Comparison of ENCODE assay signal across 8 cellular contexts in genomic region chr11:368414-369335, GRCh38. TPM values are rescaled to one million over a fixed set of nuclear protein-coding genes. Genes with fewer than 3 reads are reported as not detected.
A peak's percentile ranks its signal among the peaks of the same experiment; 100 is the strongest.
DNase-seq lines count a peak whose midpoint lies in the region; ATAC-seq and TF ChIP-seq lines count a peak whose summit lies in the region.

No MANE protein-coding gene starts in this region.

- H2AK9ac ChIP-seq in IMR-90 (replicated peaks; ENCODE audit: low read depth, low read length, poor library complexity): peak overlapping the region; percentile 89

- no peaks in the 10 kb centered on the region for H3F3A ChIP-seq in neural cell (ENCODE audit: insufficient read depth, low read length, poor library complexity, severe bottlenecking)

- POLR2A ChIA-PET in IMR-90 (lab: Charles Lee; ENCODE audit: unreplicated experiment): no interaction called here

- ATAC-seq in CD4-positive, CD25-positive, alpha-beta regulatory T cell (ENCODE audit: low read depth in 2 of 2): no peak
- ATAC-seq in IMR-90 (ENCODE audit: low read depth): peak; percentile 50
- ATAC-seq in effector memory CD8-positive, alpha-beta T cell (replicated peaks): no peak
- ATAC-seq in GM21515 (IDR thresholded peaks at IDR 0.05; ENCODE audit: unreplicated experiment): no peak

- TF ChIP-seq RAD21 in IMR-90 (IDR thresholded peaks at IDR 0.05; ENCODE audit: low read length): no peak
- no peak for TF ChIP-seq RAD21 in neural cell (conservative IDR thresholded peaks at IDR 0.05)

- H3K36me3 ChIP-seq in CD4-positive, CD25-positive, alpha-beta regulatory T cell (ENCODE audit: control insufficient read depth, insufficient read depth, low read length): no peaks in the 10 kb centered on the region
- peaks cover 16% of the 10 kb centered on the region for H3K36me3 ChIP-seq in IMR-90 (ENCODE audit: control insufficient read depth, insufficient read depth, low read length)
- H3K36me3 ChIP-seq in neural cell (ENCODE audit: insufficient read depth, low read length): no peaks in the 10 kb centered on the region

- H3K9me2 ChIP-seq in neural cell (ENCODE audit: insufficient read depth, low read length): no peaks in the 10 kb centered on the region

- peak overlapping the region; percentile 1; the same call in 1 of the 2 replicates for H3K14ac ChIP-seq in IMR-90 (replicated peaks; ENCODE audit: low read depth, low read length)

- no peak overlapping the region for H3K4ac ChIP-seq in IMR-90 (ENCODE audit: low read depth, low read length)

- no peak overlapping the region for H3K27ac ChIP-seq in CD4-positive, CD25-positive, alpha-beta regulatory T cell (ENCODE audit: insufficient read depth, low read length, poor library complexity, severe bottlenecking)
- no peak overlapping the region for H3K27ac ChIP-seq in IMR-90 (ENCODE audit: insufficient read depth, low read length)
- H3K27ac ChIP-seq in neural cell (ENCODE audit: low read length): peak overlapping the region; percentile 58

- peaks cover 13% of the 10 kb centered on the region; the same call in 1 of the 2 replicates for H4K20me1 ChIP-seq in IMR-90 (ENCODE audit: insufficient read depth, low read length)
- no peaks in the 10 kb centered on the region for H4K20me1 ChIP-seq in neural cell (ENCODE audit: insufficient read depth)

- no peak for DNase-seq in CD4-positive, CD25-positive, alpha-beta regulatory T cell
- peak; percentile 18 for DNase-seq in IMR-90
- no peak for DNase-seq in effector memory CD8-positive, alpha-beta T cell
- no peak for DNase-seq in medulla oblongata (ENCODE audit: extremely low spot score)
- no peak for DNase-seq in midbrain (lab: John Stamatoyannopoulos, UW)
- no peak for DNase-seq in activated CD4-positive, alpha-beta T cell treated with anti-CD3 and anti-CD28 coated beads, Interleukin-2, amount 50 U/mL, for 4 hours

- H2BK120ac ChIP-seq in IMR-90 (ENCODE audit: low read depth, low read length): no peak overlapping the region

- H3K27ac Mint-ChIP-seq in CD4-positive, CD25-positive, alpha-beta regulatory T cell: no peak overlapping the region
- no peak overlapping the region for H3K27ac Mint-ChIP-seq in effector memory CD8-positive, alpha-beta T cell

- H2AFZ ChIP-seq in IMR-90 (replicated peaks; ENCODE audit: low read length, poor library complexity) (peak overlapping the region; percentile 85), neural cell (ENCODE audit: low read depth, low read length) (no peak overlapping the region)

- TF ChIP-seq CTCF in IMR-90 (conservative IDR thresholded peaks at IDR 0.05; ENCODE audit: low read depth, low read length) (no peak), neural cell (IDR thresholded peaks at IDR 0.05; ENCODE audit: poor library complexity, severe bottlenecking) (no peak)

- no peak overlapping the region for H3K56ac ChIP-seq in IMR-90 (ENCODE audit: extremely low read depth, insufficient read depth, low read length)

- no peaks in the 10 kb centered on the region for H3K36me3 Mint-ChIP-seq in CD4-positive, CD25-positive, alpha-beta regulatory T cell
- no peaks in the 10 kb centered on the region for H3K36me3 Mint-ChIP-seq in effector memory CD8-positive, alpha-beta T cell (ENCODE audit: insufficient read depth)

- no peak overlapping the region for H2BK20ac ChIP-seq in IMR-90 (ENCODE audit: low read depth, low read length)

- no peak overlapping the region for H3K4me3 ChIP-seq in CD4-positive, CD25-positive, alpha-beta regulatory T cell (ENCODE audit: low read depth, low read length)
- H3K4me3 ChIP-seq in IMR-90 (ENCODE audit: insufficient read depth, low read depth, low read length) (peak overlapping the region; percentile 90), neural cell (ENCODE audit: low read length) (peak overlapping the region; percentile 63)

- H2BK5ac ChIP-seq in IMR-90 (ENCODE audit: low read depth, low read length, poor library complexity, severe bottlenecking): no peak overlapping the region

- no peak overlapping the region for H4K91ac ChIP-seq in IMR-90 (ENCODE audit: insufficient read depth, low read depth, low read length)

- peak overlapping the region; percentile 89 for H3K23ac ChIP-seq in IMR-90 (ENCODE audit: low read depth, low read length)

- peaks cover 11% of the 10 kb centered on the region for H3K27me3 ChIP-seq in CD4-positive, CD25-positive, alpha-beta regulatory T cell (ENCODE audit: control insufficient read depth, insufficient read depth, low read length)
- peaks cover 17% of the 10 kb centered on the region for H3K27me3 ChIP-seq in IMR-90 (ENCODE audit: control insufficient read depth, insufficient read depth, low read length)
- H3K27me3 ChIP-seq in neural cell (ENCODE audit: insufficient read depth, low read depth, low read length): no peaks in the 10 kb centered on the region

- H3K79me2 ChIP-seq in neural cell (replicated peaks; ENCODE audit: insufficient read depth, low read length): peaks cover 16% of the 10 kb centered on the region

- peak overlapping the region; percentile 92 for H3K4me2 ChIP-seq in IMR-90 (ENCODE audit: low read depth, low read length)
- H3K4me2 ChIP-seq in neural cell (ENCODE audit: low read length): no peak overlapping the region

- H4K5ac ChIP-seq in IMR-90 (ENCODE audit: low read depth, low read length): no peak overlapping the region

- peaks cover 0 to 2% (median 0%) of the 10 kb centered on the region in 7 donors for H3K9me3 Mint-ChIP-seq in CD4-positive, CD25-positive, alpha-beta regulatory T cell
- no peaks in the 10 kb centered on the region for H3K9me3 Mint-ChIP-seq in effector memory CD8-positive, alpha-beta T cell

- H2AK5ac ChIP-seq in IMR-90 (ENCODE audit: low read depth, low read length): peak overlapping the region; percentile 58; the same call in 1 of the 2 replicates

- TF ChIP-seq POLR2A in IMR-90 (IDR thresholded peaks at IDR 0.05; ENCODE audit: low read depth, low read length): no peak

- H3K9ac ChIP-seq in IMR-90 (ENCODE audit: low read depth, low read length) (peak overlapping the region; percentile 17; the same call in 1 of the 2 replicates), neural cell (ENCODE audit: low read length) (peak overlapping the region; percentile 62)

- H3K18ac ChIP-seq in IMR-90 (ENCODE audit: low read depth, low read length): no peak overlapping the region

- H3K9me1 ChIP-seq in IMR-90 (ENCODE audit: insufficient read depth, low read length): no peaks in the 10 kb centered on the region

- no peak overlapping the region for H2BK15ac ChIP-seq in IMR-90 (ENCODE audit: low read depth, low read length)

- TF ChIP-seq EP300 in neural cell (conservative IDR thresholded peaks at IDR 0.05; ENCODE audit: poor library complexity, severe bottlenecking): no peak

- H3K4me1 Mint-ChIP-seq in CD4-positive, CD25-positive, alpha-beta regulatory T cell: peaks cover 0 to 18% (median 2%) of the 10 kb centered on the region in 4 donors
- peaks cover 24 to 26% of the 10 kb centered on the region in 2 donors for H3K4me1 Mint-ChIP-seq in effector memory CD8-positive, alpha-beta T cell (ENCODE audit: low read depth in 2 of 2)

- dilution Hi-C loops in IMR-90 (cut with HindIII; ENCODE audit: low sequenced_read_pairs, unreplicated experiment): no loop called here

- H3K4me1 ChIP-seq in CD4-positive, CD25-positive, alpha-beta regulatory T cell (ENCODE audit: control insufficient read depth, insufficient read depth, low read length, poor library complexity, severe bottlenecking): peaks cover 14% of the 10 kb centered on the region
- peaks cover 7% of the 10 kb centered on the region for H3K4me1 ChIP-seq in IMR-90 (ENCODE audit: control insufficient read depth, insufficient read depth, low read length)

- 0 out of 4 replicates have a peak, but pooled peaks cover 0 to 2% of the 10 kb centered on the region in 2 experiments for H3K79me1 ChIP-seq in IMR-90 (ENCODE audit: low read depth in 1 of 2, low read length in 2 of 2)

- H3K9me3 ChIP-seq in CD4-positive, CD25-positive, alpha-beta regulatory T cell (ENCODE audit: control insufficient read depth in 2 of 2, low read length in 2 of 2): no peaks in the 10 kb centered on the region
- no peaks in the 10 kb centered on the region for H3K9me3 ChIP-seq in IMR-90 (ENCODE audit: control insufficient read depth, insufficient read depth, low read length)
- no peaks in the 10 kb centered on the region for H3K9me3 ChIP-seq in neural cell (ENCODE audit: low read length)

- CTCF ChIA-PET in IMR-90 (lab: Yijun Ruan, JAX): interaction anchor here (1.3 kb wide), 1 partner anchor 80 kb away, joined by 3 read pairs; no protein-coding TSS in a partner anchor

- H3K27me3 Mint-ChIP-seq in CD4-positive, CD25-positive, alpha-beta regulatory T cell: peaks cover 38% of the 10 kb centered on the region
- peaks cover 24 to 68% of the 10 kb centered on the region in 2 donors for H3K27me3 Mint-ChIP-seq in effector memory CD8-positive, alpha-beta T cell

- 10% methylated on average over 4 of the region's 61 CpGs; no CpG with 5 or more reads in 1 of the 2 experiments for WGBS in IMR-90 (ENCODE audit: extremely low coverage in 2 of 2, insufficient read length in 1 of 2), 2 experiments

- H4K8ac ChIP-seq in IMR-90 (ENCODE audit: low read depth in 2 of 2, low read length in 2 of 2): no peak overlapping the region

- in situ Hi-C loops in IMR-90 (cut with MboI; ENCODE audit: low sequenced_read_pairs): no loop called here

- intact Hi-C loops in IMR-90 (cut with micrococcal nuclease): loop anchor here (10.0 kb wide), 1 partner anchor 76 kb away; the partner anchor contains the start of gene ANO9

- peak overlapping the region; percentile 29 to 87 (median 58) for H3K4me3 Mint-ChIP-seq in CD4-positive, CD25-positive, alpha-beta regulatory T cell
- peak overlapping the region; percentile 78 to 79 for H3K4me3 Mint-ChIP-seq in effector memory CD8-positive, alpha-beta T cell

- BruUV-seq in IMR-90 (replicated peaks; lab: Mats Ljungman, UMichigan): no TSS peak

RNA-seq across cellular contexts. Expression of gene B4GALNT4, which starts 0.6 kb away (rescaled TPM):
- 0.99 TPM for total RNA-seq in CD4-positive, CD25-positive, alpha-beta regulatory T cell
- polyA plus RNA-seq in CD4-positive, CD25-positive, alpha-beta regulatory T cell: not detected
- total RNA-seq in IMR-90 (2012; rRNA removed): 5.2 and 6.1 TPM in 2 replicates
- polyA plus RNA-seq in IMR-90 (2012; rRNA removed): 38.6 and 45.4 TPM in 2 replicates
- 23.3 and 32.7 TPM in 2 replicates for polyA plus RNA-seq in IMR-90 (2012; cell fraction: cytosol; rRNA removed)
- 324 and 637 TPM in 2 replicates for polyA plus RNA-seq in IMR-90 (2012; cell fraction: nucleus; rRNA removed; ENCODE audit: low replicate concordance)
- 440 and 478 TPM in 2 replicates for polyA plus RNA-seq in neural cell
- 139 and 140 TPM in 2 replicates for polyA minus RNA-seq in neural cell

RNA-seq across cellular contexts. Expression of gene PKP3, which starts 25.3 kb away (rescaled TPM):
- 0.30 TPM for total RNA-seq in CD4-positive, CD25-positive, alpha-beta regulatory T cell
- under 1 TPM in 3 of 4 donors, not detected in 1; 0.09 to 0.75 (median 0.27) TPM for polyA plus RNA-seq in CD4-positive, CD25-positive, alpha-beta regulatory T cell
- 1.4 and 2.2 TPM in 2 replicates for total RNA-seq in IMR-90 (2012; rRNA removed)
- 1.5 and 2.6 TPM in 2 replicates for polyA plus RNA-seq in IMR-90 (2012; rRNA removed)
- 2.0 TPM in 2 replicates for polyA plus RNA-seq in IMR-90 (2012; cell fraction: cytosol; rRNA removed)
- polyA plus RNA-seq in IMR-90 (2012; cell fraction: nucleus; rRNA removed; ENCODE audit: low replicate concordance): 2.4 and 8.5 TPM in 2 replicates
- polyA plus RNA-seq in neural cell: not detected in 2 replicates
- not detected in 2 replicates for polyA minus RNA-seq in neural cell

RNA-seq across cellular contexts. Expression of gene SIGIRR, which starts 46.1 kb away (rescaled TPM):
- 387 TPM for total RNA-seq in CD4-positive, CD25-positive, alpha-beta regulatory T cell
- polyA plus RNA-seq in CD4-positive, CD25-positive, alpha-beta regulatory T cell: 100 to 1,000 TPM; 213 to 274 (median 220) TPM
- total RNA-seq in IMR-90 (2012; rRNA removed): 9.4 and 10.9 TPM in 2 replicates
- polyA plus RNA-seq in IMR-90 (2012; rRNA removed): 27.6 and 33.8 TPM in 2 replicates
- 42.2 and 46.1 TPM in 2 replicates for polyA plus RNA-seq in IMR-90 (2012; cell fraction: cytosol; rRNA removed)
- 45.4 and 109 TPM in 2 replicates for polyA plus RNA-seq in IMR-90 (2012; cell fraction: nucleus; rRNA removed; ENCODE audit: low replicate concordance)
- 1.6 and 5.6 TPM in 2 replicates for polyA plus RNA-seq in neural cell
- polyA minus RNA-seq in neural cell: 0.97 TPM in 1 of 2 replicates, not detected in the other

RNA-seq across cellular contexts. Expression of gene IFITM3, which starts 48.0 kb away (rescaled TPM):
- total RNA-seq in CD4-positive, CD25-positive, alpha-beta regulatory T cell: 6.7 TPM
- polyA plus RNA-seq in CD4-positive, CD25-positive, alpha-beta regulatory T cell: 10 to 100 TPM in 2 of 4 donors, 1 to 10 TPM in 2; 3.5 to 94.8 (median 42.6) TPM
- total RNA-seq in IMR-90 (2012; rRNA removed): 40.9 and 52.5 TPM in 2 replicates
- 906 and 1,008 TPM in 2 replicates for polyA plus RNA-seq in IMR-90 (2012; rRNA removed)
- polyA plus RNA-seq in IMR-90 (2012; cell fraction: cytosol; rRNA removed): 803 and 1,768 TPM in 2 replicates
- polyA plus RNA-seq in IMR-90 (2012; cell fraction: nucleus; rRNA removed; ENCODE audit: low replicate concordance): 153 and 347 TPM in 2 replicates
- not detected in 2 replicates for polyA plus RNA-seq in neural cell
- not detected in 2 replicates for polyA minus RNA-seq in neural cell

RNA-seq across cellular contexts. Expression of gene IFITM1, which starts 54.8 kb away (rescaled TPM):
- 320 TPM for total RNA-seq in CD4-positive, CD25-positive, alpha-beta regulatory T cell
- polyA plus RNA-seq in CD4-positive, CD25-positive, alpha-beta regulatory T cell: 1,000 to 10,000 TPM; 1,249 to 1,544 (median 1,415) TPM
- total RNA-seq in IMR-90 (2012; rRNA removed): 14.4 and 24.2 TPM in 2 replicates
- polyA plus RNA-seq in IMR-90 (2012; rRNA removed) (67.5 and 68.9 TPM in 2 replicates), neural cell (0.35 TPM in 1 of 2 replicates, not detected in the other)
- 54.7 and 163 TPM in 2 replicates for polyA plus RNA-seq in IMR-90 (2012; cell fraction: cytosol; rRNA removed)
- 25.1 and 28.0 TPM in 2 replicates for polyA plus RNA-seq in IMR-90 (2012; cell fraction: nucleus; rRNA removed; ENCODE audit: low replicate concordance)
- polyA minus RNA-seq in neural cell: not detected in 2 replicates

Comparison
In these comparisons a context has a peak if more than half of its experiments do, and no peak if none do; other contexts are left out.
1. RNA of gene B4GALNT4, which starts 0.6 kb away (polyA plus RNA-seq): 440 to 478 TPM in neural cell and 23.3 to 637 TPM in IMR-90; not detected in CD4-positive, CD25-positive, alpha-beta regulatory T cell; every median in the first group is over 10 times any median in the second.